27 cellular contexts compared by ENCODE assay signal in genomic region chr19:46366620-46367277, GRCh38. TPM values are rescaled to one million over a fixed set of nuclear protein-coding genes. Genes with fewer than 3 reads are reported as not detected.
DNase-seq lines count a peak whose midpoint lies in the region; ATAC-seq and TF ChIP-seq lines count a peak whose summit lies in the region.
"Had no signal": no experiment of that assay in that cellular context is flagged by ENCODE, and none has a peak within 500 bp of the region (broad histone marks: within the 10 kb centered on the region; RNA-seq: fewer than 3 reads in every experiment).

No MANE protein-coding gene starts in this region.

- H3K4me1 Mint-ChIP-seq in activated naive CD4-positive, alpha-beta T cell treated with anti-CD3 and anti-CD28 coated beads, Interleukin-2, amount 10 ng/mL, durations not matched to agents 7 days and 5 days, result peaks cover 35% of the 10 kb centered on the region
- peaks cover 19% of the 10 kb centered on the region for H3K4me1 Mint-ChIP-seq in WTC11

- POLR2A ChIA-PET in WTC11 (lab: Charles Lee), result interaction anchor here (0.6 kb wide), 1 partner anchor 229 kb away, joined by 6 read pairs; no protein-coding TSS in a partner anchor

- H3K27me3 ChIP-seq in mesendoderm (ENCODE audit: insufficient read depth, low read length, poor library complexity), result no peaks in the 10 kb centered on the region
- H3K27me3 ChIP-seq: brain microvascular endothelial cell, gastrocnemius medialis, neutrophil, sigmoid colon, tibial artery had no signal

- no peak overlapping the region for H3K4me2 ChIP-seq in mesendoderm (ENCODE audit: low read length)
- H3K4me2 ChIP-seq: A549 had no signal

- H3K4me3 ChIP-seq in mesendoderm (ENCODE audit: low read length), result no peak overlapping the region
- H3K4me3 ChIP-seq: A549, gastrocnemius medialis, sigmoid colon, tibial artery had no signal

- peaks cover 18% of the 10 kb centered on the region for H3K79me1 ChIP-seq in mesendoderm (ENCODE audit: low read length)

- H2BK120ac ChIP-seq in mesendoderm (ENCODE audit: low read depth, low read length), result no peak overlapping the region

- no peak overlapping the region for H4K8ac ChIP-seq in mesendoderm (ENCODE audit: low read depth, low read length)

- H3K79me2 ChIP-seq in mesendoderm (ENCODE audit: control insufficient read depth, insufficient read depth, low read length), result peaks cover 24% of the 10 kb centered on the region

- H3K27ac Mint-ChIP-seq in activated naive CD4-positive, alpha-beta T cell treated with anti-CD3 and anti-CD28 coated beads, Interleukin-2, amount 10 ng/mL, durations not matched to agents 7 days and 5 days, result peak overlapping the region; percentile 20
- peak overlapping the region; percentile 34; the same call in 1 of the 2 replicates for H3K27ac Mint-ChIP-seq in WTC11
- H3K27ac Mint-ChIP-seq: activated CD8-positive, alpha-beta T cell treated with anti-CD3 and anti-CD28 coated beads for 36 hours; activated naive CD4-positive, alpha-beta T cell treated with anti-CD3 and anti-CD28 coated beads, Interleukin-2, amount 50 U/mL, for 24 hours; activated T-helper 17 cell treated with anti-CD3 and anti-CD28 coated beads, Interleukin-2, amount 50 U/mL, for 72 hours had no signal

- no peak overlapping the region for H2AK5ac ChIP-seq in mesendoderm (ENCODE audit: low read length)

- H3K4me1 ChIP-seq in mesendoderm (ENCODE audit: control insufficient read depth, low read depth, low read length), result peaks cover 2% of the 10 kb centered on the region
- H3K4me1 ChIP-seq: sigmoid colon had no signal

- no peak overlapping the region for H3K4me3 Mint-ChIP-seq in activated naive CD4-positive, alpha-beta T cell treated with anti-CD3 and anti-CD28 coated beads, Interleukin-2, amount 10 ng/mL, durations not matched to agents 7 days and 5 days
- H3K4me3 Mint-ChIP-seq in WTC11, result no peak overlapping the region
- H3K4me3 Mint-ChIP-seq: activated CD8-positive, alpha-beta T cell treated with anti-CD3 and anti-CD28 coated beads for 36 hours; activated naive CD4-positive, alpha-beta T cell treated with anti-CD3 and anti-CD28 coated beads, Interleukin-2, amount 50 U/mL, for 24 hours; activated T-helper 17 cell treated with anti-CD3 and anti-CD28 coated beads, Interleukin-2, amount 50 U/mL, for 72 hours had no signal

- no peak overlapping the region for H3K23ac ChIP-seq in mesendoderm (ENCODE audit: low read length)

- DNase-seq in activated naive CD4-positive, alpha-beta T cell treated with anti-CD3 and anti-CD28 coated beads, Interleukin-2, amount 10 ng/mL, durations not matched to agents 7 days and 5 days, result peak; percentile 5
- DNase-seq in activated naive CD4-positive, alpha-beta T cell treated with Interleukin-2 at 50 U/mL for 16 hours, result no peak
- DNase-seq in NCI-H1694 (lab: John Stamatoyannopoulos, UW) (peak; percentile 81), WTC11 (ENCODE audit: low spot score) (no peak), middle frontal gyrus (ENCODE audit: extremely low spot score, low spot score) (peak; percentile 40), NCI-H2196 treated with DMSO at 0.1 percent for 48 hours (lab: John Stamatoyannopoulos, UW; ENCODE audit: unreplicated experiment) (no peak), mesendoderm (no peak), NCI-H446 (lab: John Stamatoyannopoulos, UW) (no peak)
- DNase-seq: activated CD8-positive, alpha-beta memory T cell treated with anti-CD3 and anti-CD28 coated beads, Interleukin-2, amount 50 U/mL, for 48 hours; activated CD8-positive, alpha-beta T cell treated with anti-CD3 and anti-CD28 coated beads for 36 hours; amniotic stem cell; brain microvascular endothelial cell; gastrocnemius medialis; mesenchymal stem cell; NCI-H1092; NCI-H187; stimulated activated CD4-positive, alpha-beta T cell treated with anti-CD3 and anti-CD28 coated beads, Interleukin-12 subunit alpha, Interleukin-12 subunit beta, amount 100 ng/mL, for 4 hours; stimulated activated CD4-positive, alpha-beta T cell treated with anti-CD3 and anti-CD28 coated beads, Interleukin-2, amount 100 ng/mL, for 48 hours; T-helper 1 cell; tibial artery had no signal

- no peak overlapping the region for H3K4ac ChIP-seq in mesendoderm (ENCODE audit: low read depth, low read length)

- H3K9ac ChIP-seq in mesendoderm (ENCODE audit: low read length), result no peak overlapping the region

- no peak for ATAC-seq in WTC11
- ATAC-seq: A549; activated CD8-positive, alpha-beta T cell treated with anti-CD3 and anti-CD28 coated beads for 36 hours; activated T-helper 17 cell treated with anti-CD3 and anti-CD28 coated beads, Interleukin-2, amount 50 U/mL, for 72 hours; gastrocnemius medialis had no signal

- no peak overlapping the region for H3K27ac ChIP-seq in mesendoderm (ENCODE audit: low read depth, low read length)
- H3K27ac ChIP-seq: A549, brain microvascular endothelial cell, gastrocnemius medialis, neutrophil, sigmoid colon, tibial artery had no signal

- CTCF ChIA-PET in activated naive CD4-positive, alpha-beta T cell treated with anti-CD3 and anti-CD28 coated beads, Interleukin-2, amount 10 ng/mL, durations not matched to agents 7 days and 5 days (lab: Charles Lee), result no interaction called here
- CTCF ChIA-PET in WTC11 (lab: Charles Lee), result no interaction called here

- H2BK5ac ChIP-seq in mesendoderm (ENCODE audit: low read length), result no peak overlapping the region

- H2BK15ac ChIP-seq in mesendoderm (replicated peaks; ENCODE audit: low read depth), result no peak overlapping the region

- no peaks in the 10 kb centered on the region for H3K27me3 Mint-ChIP-seq in activated naive CD4-positive, alpha-beta T cell treated with anti-CD3 and anti-CD28 coated beads, Interleukin-2, amount 10 ng/mL, durations not matched to agents 7 days and 5 days
- no peaks in the 10 kb centered on the region for H3K27me3 Mint-ChIP-seq in WTC11 (ENCODE audit: low read depth)
- H3K27me3 Mint-ChIP-seq: activated CD8-positive, alpha-beta T cell treated with anti-CD3 and anti-CD28 coated beads for 36 hours; activated naive CD4-positive, alpha-beta T cell treated with anti-CD3 and anti-CD28 coated beads, Interleukin-2, amount 50 U/mL, for 24 hours; activated T-helper 17 cell treated with anti-CD3 and anti-CD28 coated beads, Interleukin-2, amount 50 U/mL, for 72 hours had no signal

- no peak overlapping the region for H4K5ac ChIP-seq in mesendoderm (ENCODE audit: low read length)

- H3K56ac ChIP-seq in mesendoderm (ENCODE audit: low read length), result no peak overlapping the region

- no peak for TF ChIP-seq CTCF in WTC11 (IDR thresholded peaks at IDR 0.05)

- H3K18ac ChIP-seq in mesendoderm (ENCODE audit: low read length), result no peak overlapping the region

- WGBS in mesendoderm (ENCODE audit: extremely low coverage, insufficient coverage, low lambda C conversion rate), result no CpG with 5 or more reads among the region's 9 CpGs

- peaks cover 2% of the 10 kb centered on the region for H3K36me3 ChIP-seq in mesendoderm (ENCODE audit: control insufficient read depth, insufficient read depth, low read length)

- no peaks in the 10 kb centered on the region for H3K9me3 Mint-ChIP-seq in activated naive CD4-positive, alpha-beta T cell treated with anti-CD3 and anti-CD28 coated beads, Interleukin-2, amount 10 ng/mL, durations not matched to agents 7 days and 5 days
- H3K9me3 Mint-ChIP-seq in WTC11, result no peaks in the 10 kb centered on the region; the same call in 1 of the 2 replicates
- H3K9me3 Mint-ChIP-seq: activated CD8-positive, alpha-beta T cell treated with anti-CD3 and anti-CD28 coated beads for 36 hours; activated naive CD4-positive, alpha-beta T cell treated with anti-CD3 and anti-CD28 coated beads, Interleukin-2, amount 50 U/mL, for 24 hours; activated T-helper 17 cell treated with anti-CD3 and anti-CD28 coated beads, Interleukin-2, amount 50 U/mL, for 72 hours had no signal

- H3K36me3 Mint-ChIP-seq in activated naive CD4-positive, alpha-beta T cell treated with anti-CD3 and anti-CD28 coated beads, Interleukin-2, amount 10 ng/mL, durations not matched to agents 7 days and 5 days, result peaks cover 34% of the 10 kb centered on the region
- peaks cover 19% of the 10 kb centered on the region for H3K36me3 Mint-ChIP-seq in WTC11

TF ChIP-seq in WTC11, 78 proteins besides CTCF, POLR2A, EP300 and RAD21:
- no peak for TF ChIP-seq GABPB1 (CRISPR knock-in tag; IDR thresholded peaks at IDR 0.05)
- TF ChIP-seq TP53 (CRISPR knock-in tag; IDR thresholded peaks at IDR 0.05), result no peak
- TF ChIP-seq, protein P1, sequence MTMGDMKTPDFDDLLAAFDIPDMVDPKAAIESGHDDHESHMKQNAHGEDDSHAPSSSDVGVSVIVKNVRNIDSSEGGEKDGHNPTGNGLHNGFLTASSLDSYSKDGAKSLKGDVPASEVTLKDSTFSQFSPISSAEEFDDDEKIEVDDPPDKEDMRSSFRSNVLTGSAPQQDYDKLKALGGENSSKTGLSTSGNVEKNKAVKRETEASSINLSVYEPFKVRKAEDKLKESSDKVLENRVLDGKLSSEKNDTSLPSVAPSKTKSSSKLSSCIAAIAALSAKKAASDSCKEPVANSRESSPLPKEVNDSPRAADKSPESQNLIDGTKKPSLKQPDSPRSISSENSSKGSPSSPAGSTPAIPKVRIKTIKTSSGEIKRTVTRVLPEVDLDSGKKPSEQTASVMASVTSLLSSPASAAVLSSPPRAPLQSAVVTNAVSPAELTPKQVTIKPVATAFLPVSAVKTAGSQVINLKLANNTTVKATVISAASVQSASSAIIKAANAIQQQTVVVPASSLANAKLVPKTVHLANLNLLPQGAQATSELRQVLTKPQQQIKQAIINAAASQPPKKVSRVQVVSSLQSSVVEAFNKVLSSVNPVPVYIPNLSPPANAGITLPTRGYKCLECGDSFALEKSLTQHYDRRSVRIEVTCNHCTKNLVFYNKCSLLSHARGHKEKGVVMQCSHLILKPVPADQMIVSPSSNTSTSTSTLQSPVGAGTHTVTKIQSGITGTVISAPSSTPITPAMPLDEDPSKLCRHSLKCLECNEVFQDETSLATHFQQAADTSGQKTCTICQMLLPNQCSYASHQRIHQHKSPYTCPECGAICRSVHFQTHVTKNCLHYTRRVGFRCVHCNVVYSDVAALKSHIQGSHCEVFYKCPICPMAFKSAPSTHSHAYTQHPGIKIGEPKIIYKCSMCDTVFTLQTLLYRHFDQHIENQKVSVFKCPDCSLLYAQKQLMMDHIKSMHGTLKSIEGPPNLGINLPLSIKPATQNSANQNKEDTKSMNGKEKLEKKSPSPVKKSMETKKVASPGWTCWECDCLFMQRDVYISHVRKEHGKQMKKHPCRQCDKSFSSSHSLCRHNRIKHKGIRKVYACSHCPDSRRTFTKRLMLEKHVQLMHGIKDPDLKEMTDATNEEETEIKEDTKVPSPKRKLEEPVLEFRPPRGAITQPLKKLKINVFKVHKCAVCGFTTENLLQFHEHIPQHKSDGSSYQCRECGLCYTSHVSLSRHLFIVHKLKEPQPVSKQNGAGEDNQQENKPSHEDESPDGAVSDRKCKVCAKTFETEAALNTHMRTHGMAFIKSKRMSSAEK (CRISPR knock-in tag; IDR thresholded peaks at IDR 0.05; ENCODE audit: borderline replicate concordance), result no peak
- TF ChIP-seq ATF1 (CRISPR knock-in tag; IDR thresholded peaks at IDR 0.05), result no peak

RNA-seq across cellular contexts. Expression of gene PPP5C, which starts 19.9 kb away (rescaled TPM):
- total RNA-seq in WTC11 (2021), result 98.9 to 107 TPM (median 103 TPM) in 3 replicates
- polyA plus RNA-seq in mesendoderm (2013, experiment 1 of 2), result 87.3 TPM
- 86.9 TPM for polyA plus RNA-seq in mesendoderm (2013, experiment 2 of 2)

RNA-seq across cellular contexts. Expression of gene CCDC8, which starts 46.6 kb away (rescaled TPM):
- 25.2 to 27.2 TPM (median 25.7 TPM) in 3 replicates for total RNA-seq in WTC11 (2021)
- polyA plus RNA-seq in mesendoderm (2013, experiment 1 of 2), result 11.5 TPM
- polyA plus RNA-seq in mesendoderm (2013, experiment 2 of 2), result 12.1 TPM
- total RNA-seq: activated CD8-positive, alpha-beta T cell treated with anti-CD3 and anti-CD28 coated beads for 36 hours; activated T-helper 17 cell treated with anti-CD3 and anti-CD28 coated beads, Interleukin-2, amount 50 U/mL, for 72 hours; HT1080; SK-MEL-5 had no signal

Comparison
In these comparisons a context has a peak if more than half of its experiments do, and no peak if none do; other contexts are left out.
1. DNase-seq: peak in activated naive CD4-positive, alpha-beta T cell treated with anti-CD3 and anti-CD28 coated beads, Interleukin-2, amount 10 ng/mL, durations not matched to agents 7 days and 5 days (single experiment), NCI-H1694 (single experiment) and middle frontal gyrus (single experiment); none in activated naive CD4-positive, alpha-beta T cell treated with Interleukin-2 at 50 U/mL for 16 hours (single experiment), WTC11 (single experiment), NCI-H2196 treated with DMSO at 0.1 percent for 48 hours (single experiment), mesendoderm (single experiment) and NCI-H446 (0 of 2).